ENCODE assay signal across 2 cellular contexts in genomic region chr20:14580426-14581074, GRCh38.
TF ChIP-seq lines count a peak whose summit lies in the region.

No MANE protein-coding gene starts in this region.

TF ChIP-seq in liver, 16 proteins besides CTCF, POLR2A, EP300 and RAD21 (continued from another document):
- TF ChIP-seq, protein P1, sequence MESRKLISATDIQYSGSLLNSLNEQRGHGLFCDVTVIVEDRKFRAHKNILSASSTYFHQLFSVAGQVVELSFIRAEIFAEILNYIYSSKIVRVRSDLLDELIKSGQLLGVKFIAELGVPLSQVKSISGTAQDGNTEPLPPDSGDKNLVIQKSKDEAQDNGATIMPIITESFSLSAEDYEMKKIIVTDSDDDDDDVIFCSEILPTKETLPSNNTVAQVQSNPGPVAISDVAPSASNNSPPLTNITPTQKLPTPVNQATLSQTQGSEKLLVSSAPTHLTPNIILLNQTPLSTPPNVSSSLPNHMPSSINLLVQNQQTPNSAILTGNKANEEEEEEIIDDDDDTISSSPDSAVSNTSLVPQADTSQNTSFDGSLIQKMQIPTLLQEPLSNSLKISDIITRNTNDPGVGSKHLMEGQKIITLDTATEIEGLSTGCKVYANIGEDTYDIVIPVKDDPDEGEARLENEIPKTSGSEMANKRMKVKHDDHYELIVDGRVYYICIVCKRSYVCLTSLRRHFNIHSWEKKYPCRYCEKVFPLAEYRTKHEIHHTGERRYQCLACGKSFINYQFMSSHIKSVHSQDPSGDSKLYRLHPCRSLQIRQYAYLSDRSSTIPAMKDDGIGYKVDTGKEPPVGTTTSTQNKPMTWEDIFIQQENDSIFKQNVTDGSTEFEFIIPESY (IDR thresholded peaks at IDR 0.05), result no peak
- TF ChIP-seq YY1 (IDR thresholded peaks at IDR 0.05) (peak; percentile 30), FOXA1 (IDR thresholded peaks at IDR 0.05) (no peak)

TF ChIP-seq in HepG2, 621 proteins besides CTCF, POLR2A, EP300 and RAD21:
- TF ChIP-seq, protein P2, sequence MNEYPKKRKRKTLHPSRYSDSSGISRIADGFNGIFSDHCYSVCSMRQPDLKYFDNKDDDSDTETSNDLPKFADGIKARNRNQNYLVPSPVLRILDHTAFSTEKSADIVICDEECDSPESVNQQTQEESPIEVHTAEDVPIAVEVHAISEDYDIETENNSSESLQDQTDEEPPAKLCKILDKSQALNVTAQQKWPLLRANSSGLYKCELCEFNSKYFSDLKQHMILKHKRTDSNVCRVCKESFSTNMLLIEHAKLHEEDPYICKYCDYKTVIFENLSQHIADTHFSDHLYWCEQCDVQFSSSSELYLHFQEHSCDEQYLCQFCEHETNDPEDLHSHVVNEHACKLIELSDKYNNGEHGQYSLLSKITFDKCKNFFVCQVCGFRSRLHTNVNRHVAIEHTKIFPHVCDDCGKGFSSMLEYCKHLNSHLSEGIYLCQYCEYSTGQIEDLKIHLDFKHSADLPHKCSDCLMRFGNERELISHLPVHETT (CRISPR knock-in tag; conservative IDR thresholded peaks at IDR 0.05), result no peak
- TF ChIP-seq ZNF232 (CRISPR knock-in tag; IDR thresholded peaks at IDR 0.05; ENCODE audit: borderline replicate concordance), result no peak
- no peak for TF ChIP-seq NR3C1 (CRISPR knock-in tag; IDR thresholded peaks at IDR 0.05)
- TF ChIP-seq ETV5 (CRISPR knock-in tag; IDR thresholded peaks at IDR 0.05; ENCODE audit: borderline replicate concordance), result no peak
- no peak for TF ChIP-seq ZNF780A (CRISPR knock-in tag; IDR thresholded peaks at IDR 0.05)
- TF ChIP-seq, protein P3, sequence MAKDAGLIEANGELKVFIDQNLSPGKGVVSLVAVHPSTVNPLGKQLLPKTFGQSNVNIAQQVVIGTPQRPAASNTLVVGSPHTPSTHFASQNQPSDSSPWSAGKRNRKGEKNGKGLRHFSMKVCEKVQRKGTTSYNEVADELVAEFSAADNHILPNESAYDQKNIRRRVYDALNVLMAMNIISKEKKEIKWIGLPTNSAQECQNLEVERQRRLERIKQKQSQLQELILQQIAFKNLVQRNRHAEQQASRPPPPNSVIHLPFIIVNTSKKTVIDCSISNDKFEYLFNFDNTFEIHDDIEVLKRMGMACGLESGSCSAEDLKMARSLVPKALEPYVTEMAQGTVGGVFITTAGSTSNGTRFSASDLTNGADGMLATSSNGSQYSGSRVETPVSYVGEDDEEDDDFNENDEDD (CRISPR knock-in tag; IDR thresholded peaks at IDR 0.05; ENCODE audit: borderline replicate concordance), result no peak
- no peak for TF ChIP-seq ZNF383 (CRISPR knock-in tag; IDR thresholded peaks at IDR 0.05; ENCODE audit: borderline replicate concordance)
- TF ChIP-seq NCOA5 (CRISPR knock-in tag; IDR thresholded peaks at IDR 0.05), result no peak
- TF ChIP-seq ZNF33B (CRISPR knock-in tag; IDR thresholded peaks at IDR 0.05), result no peak
- TF ChIP-seq BCL3 (CRISPR knock-in tag; IDR thresholded peaks at IDR 0.05), result no peak
- TF ChIP-seq ZNF138 (CRISPR knock-in tag; IDR thresholded peaks at IDR 0.05; ENCODE audit: low read depth), result no peak
- no peak for TF ChIP-seq PHF5A (CRISPR knock-in tag; IDR thresholded peaks at IDR 0.05; ENCODE audit: low read depth, unreplicated experiment)
- TF ChIP-seq ZNF446 (CRISPR knock-in tag; IDR thresholded peaks at IDR 0.05), result no peak
- TF ChIP-seq AHR (CRISPR knock-in tag; IDR thresholded peaks at IDR 0.05), result no peak
- no peak for TF ChIP-seq ZBTB8A (CRISPR knock-in tag; IDR thresholded peaks at IDR 0.05; ENCODE audit: borderline replicate concordance, low read depth)
TF ChIP-seq in HepG2: peak in this region for 0.
